Comparison of ENCODE assay signal across 1 cellular context in genomic region chr10:7483848-7484247, GRCh38.
TF ChIP-seq lines count a peak whose summit lies in the region.

No MANE protein-coding gene starts in this region.

TF ChIP-seq in GM12878, 131 proteins besides CTCF, POLR2A, EP300 and RAD21 (continued from another document):
- TF ChIP-seq IRF5 (IDR thresholded peaks at IDR 0.05; ENCODE audit: borderline replicate concordance) (no peak), PBX3 (IDR thresholded peaks at IDR 0.05; ENCODE audit: insufficient replicate concordance, low read depth, low read length) (no peak)
TF ChIP-seq in GM12878: peak in this region for 1.
